ENCODE assay signal across 8 cellular contexts in the genomic region with DNA sequence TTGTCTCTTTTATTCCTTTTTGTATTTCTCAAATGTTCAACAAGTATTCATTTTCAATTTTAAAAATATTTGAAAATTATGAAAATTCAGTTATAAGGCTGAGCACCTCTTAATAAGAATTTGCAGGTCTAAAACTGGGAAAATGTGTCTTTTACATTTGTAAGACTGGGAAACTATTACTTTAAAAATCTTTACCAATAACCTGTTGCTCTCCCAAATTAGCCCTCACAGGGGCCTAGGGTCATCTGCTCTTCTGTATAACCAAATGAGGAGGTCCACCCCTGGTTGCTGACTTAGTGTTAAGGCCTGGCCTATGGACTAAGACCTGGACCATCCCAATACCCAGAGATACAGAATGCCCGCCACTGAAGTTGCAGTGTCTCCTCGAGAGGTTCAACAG.
"Had no signal": no experiment of that assay in that cellular context is flagged by ENCODE, and none has a peak within 500 bp of the region (broad histone marks: within the 10 kb centered on the region; RNA-seq: fewer than 3 reads in every experiment).

No MANE protein-coding gene starts in this region.

- H3K4me3 ChIP-seq: GM12878 had no signal

- DNase-seq: GDM1, GF-D8 had no signal

- ATAC-seq: GM12878 had no signal

- FAIRE-seq: G401.6, GM12878, GM12891, GM12892, GM18507, GM19239 had no signal
